In genomic region chr19:41322451-41322850, GRCh38 we compare ENCODE assay signal across 1 cellular context.
TF ChIP-seq lines count a peak whose summit lies in the region.

No MANE protein-coding gene starts in this region.

TF ChIP-seq in IMR-90, 13 proteins besides CTCF, POLR2A, EP300 and RAD21:
- no peak for TF ChIP-seq MAFK (IDR thresholded peaks at IDR 0.05; ENCODE audit: low read depth, low read length)
- no peak for TF ChIP-seq CEBPB (IDR thresholded peaks at IDR 0.05; ENCODE audit: low read depth, low read length)
- TF ChIP-seq NFE2L2 (IDR thresholded peaks at IDR 0.05; ENCODE audit: low read depth, low read length) = no peak
- TF ChIP-seq FOS (IDR thresholded peaks at IDR 0.05; ENCODE audit: low read depth, low read length) = no peak
- no peak for TF ChIP-seq MXI1 (IDR thresholded peaks at IDR 0.05; ENCODE audit: borderline replicate concordance, low read depth, low read length)
- no peak for TF ChIP-seq CHD1 (IDR thresholded peaks at IDR 0.05; ENCODE audit: low read depth, low read length)
- no peak for TF ChIP-seq RFX5 (IDR thresholded peaks at IDR 0.05; ENCODE audit: low read depth, low read length)
- TF ChIP-seq, protein P1, sequence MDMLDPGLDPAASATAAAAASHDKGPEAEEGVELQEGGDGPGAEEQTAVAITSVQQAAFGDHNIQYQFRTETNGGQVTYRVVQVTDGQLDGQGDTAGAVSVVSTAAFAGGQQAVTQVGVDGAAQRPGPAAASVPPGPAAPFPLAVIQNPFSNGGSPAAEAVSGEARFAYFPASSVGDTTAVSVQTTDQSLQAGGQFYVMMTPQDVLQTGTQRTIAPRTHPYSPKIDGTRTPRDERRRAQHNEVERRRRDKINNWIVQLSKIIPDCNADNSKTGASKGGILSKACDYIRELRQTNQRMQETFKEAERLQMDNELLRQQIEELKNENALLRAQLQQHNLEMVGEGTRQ (IDR thresholded peaks at IDR 0.05; ENCODE audit: low read depth, low read length) = no peak
- TF ChIP-seq, protein P2, sequence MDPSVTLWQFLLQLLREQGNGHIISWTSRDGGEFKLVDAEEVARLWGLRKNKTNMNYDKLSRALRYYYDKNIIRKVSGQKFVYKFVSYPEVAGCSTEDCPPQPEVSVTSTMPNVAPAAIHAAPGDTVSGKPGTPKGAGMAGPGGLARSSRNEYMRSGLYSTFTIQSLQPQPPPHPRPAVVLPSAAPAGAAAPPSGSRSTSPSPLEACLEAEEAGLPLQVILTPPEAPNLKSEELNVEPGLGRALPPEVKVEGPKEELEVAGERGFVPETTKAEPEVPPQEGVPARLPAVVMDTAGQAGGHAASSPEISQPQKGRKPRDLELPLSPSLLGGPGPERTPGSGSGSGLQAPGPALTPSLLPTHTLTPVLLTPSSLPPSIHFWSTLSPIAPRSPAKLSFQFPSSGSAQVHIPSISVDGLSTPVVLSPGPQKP (IDR thresholded peaks at IDR 0.05; ENCODE audit: borderline replicate concordance, low read depth, low read length) = no peak
- no peak for TF ChIP-seq MAZ (IDR thresholded peaks at IDR 0.05; ENCODE audit: borderline replicate concordance, low read depth, low read length)
- no peak for TF ChIP-seq RCOR1 (IDR thresholded peaks at IDR 0.05; ENCODE audit: insufficient replicate concordance, low read length)
- TF ChIP-seq SMC3 (IDR thresholded peaks at IDR 0.05; ENCODE audit: low read depth, low read length) = no peak
- TF ChIP-seq BHLHE40 (IDR thresholded peaks at IDR 0.05; ENCODE audit: low read depth, low read length) = no peak
